9 cellular contexts compared by ENCODE assay signal in the genomic region with DNA sequence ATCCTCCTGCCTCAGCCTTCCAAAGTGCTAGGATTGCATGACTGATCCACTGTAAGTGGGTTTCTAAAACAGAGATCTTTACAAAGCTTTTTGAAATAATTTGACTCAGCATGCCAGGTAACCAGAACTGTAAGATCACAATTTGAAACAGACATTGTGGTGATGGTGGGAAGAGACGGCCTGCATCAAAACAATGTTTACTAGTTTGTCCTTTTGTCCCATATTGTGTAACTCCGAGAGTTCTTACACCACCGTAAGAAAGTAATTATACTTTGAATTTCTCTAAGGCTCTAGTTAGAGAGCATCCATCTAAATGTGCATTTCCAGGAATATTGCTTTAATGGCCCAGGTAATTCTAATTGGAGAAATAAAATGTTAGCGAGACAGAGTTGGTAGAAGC. TPM values are rescaled to one million over a fixed set of nuclear protein-coding genes. Genes with fewer than 3 reads are reported as not detected.
DNase-seq lines count a peak whose midpoint lies in the region; ATAC-seq and TF ChIP-seq lines count a peak whose summit lies in the region.
"Had no signal": no experiment of that assay in that cellular context is flagged by ENCODE, and none has a peak within 500 bp of the region (broad histone marks: within the 10 kb centered on the region; RNA-seq: fewer than 3 reads in every experiment).

No MANE protein-coding gene starts in this region.

- no peak overlapping the region for H3K9ac ChIP-seq in smooth muscle cell (ENCODE audit: low read depth)

- H3K4me3 Mint-ChIP-seq in GM23338: peak overlapping the region; percentile 86

- TF ChIP-seq CTCF in GM23338 (conservative IDR thresholded peaks at IDR 0.05; ENCODE audit: low read depth in 2 of 2): no peak
- TF ChIP-seq CTCF in hepatocyte (IDR thresholded peaks at IDR 0.05; ENCODE audit: poor library complexity): no peak
- TF ChIP-seq CTCF in smooth muscle cell (IDR thresholded peaks at IDR 0.05; ENCODE audit: borderline replicate concordance, insufficient read depth, poor library complexity, severe bottlenecking): no peak

- H3K9me3 Mint-ChIP-seq in GM23338: no peaks in the 10 kb centered on the region

- H3K27me3 Mint-ChIP-seq in GM23338 (ENCODE audit: insufficient read depth, low read depth, poor library complexity): peaks cover 2% of the 10 kb centered on the region

- no peaks in the 10 kb centered on the region for H3K36me3 Mint-ChIP-seq in GM23338 (ENCODE audit: low read depth)

- H3K9me3 ChIP-seq in hepatocyte (ENCODE audit: low read depth): no peaks in the 10 kb centered on the region
- H3K9me3 ChIP-seq in smooth muscle cell (replicated peaks; ENCODE audit: low read depth): no peaks in the 10 kb centered on the region

- no peak for DNase-seq in GM23338 (ENCODE audit: low spot score)
- peak; percentile 63 for DNase-seq in amniotic epithelial cell (ENCODE audit: low read depth)
- DNase-seq in hepatocyte (ENCODE audit: low spot score): no peak
- DNase-seq in smooth muscle cell (lab: John Stamatoyannopoulos, UW; ENCODE audit: unreplicated experiment): no peak
- no peak for DNase-seq in EL
- DNase-seq in NCI-H345 (lab: John Stamatoyannopoulos, UW): no peak
- DNase-seq in RPMI8226: no peak
- no peak for DNase-seq in mesenteric fat pad (ENCODE audit: low spot score)
- DNase-seq: stimulated activated naive CD4-positive, alpha-beta T cell treated with Interleukin-2 at 50 U/mL for 16 hours had no signal

- no peaks in the 10 kb centered on the region for H3K9me2 ChIP-seq in GM23338 (ENCODE audit: insufficient read depth)
- H3K9me2 ChIP-seq in hepatocyte (replicated peaks; ENCODE audit: insufficient read depth): no peaks in the 10 kb centered on the region

- H3K36me3 ChIP-seq in GM23338 (ENCODE audit: insufficient read depth) (no peaks in the 10 kb centered on the region), hepatocyte (replicated peaks; ENCODE audit: insufficient read depth, low read depth) (no peaks in the 10 kb centered on the region), smooth muscle cell (ENCODE audit: low read depth) (no peaks in the 10 kb centered on the region)

- H3K4me1 ChIP-seq in GM23338 (ENCODE audit: insufficient read depth) (peaks cover 5% of the 10 kb centered on the region), hepatocyte (ENCODE audit: insufficient read depth) (no peaks in the 10 kb centered on the region), smooth muscle cell (ENCODE audit: low read depth) (peaks cover 5% of the 10 kb centered on the region)

- H3F3A ChIP-seq in GM23338 (replicated peaks; ENCODE audit: low read depth) (no peaks in the 10 kb centered on the region), smooth muscle cell (ENCODE audit: low read depth) (no peaks in the 10 kb centered on the region)

- no peak overlapping the region for H3K27ac Mint-ChIP-seq in GM23338

- H2AFZ ChIP-seq in GM23338: no peak overlapping the region
- no peak overlapping the region for H2AFZ ChIP-seq in hepatocyte
- peak overlapping the region; percentile 81 for H2AFZ ChIP-seq in smooth muscle cell (ENCODE audit: low read depth)

- H3K79me2 ChIP-seq in GM23338 (replicated peaks; ENCODE audit: insufficient read depth): no peaks in the 10 kb centered on the region
- peaks cover 25% of the 10 kb centered on the region for H3K79me2 ChIP-seq in hepatocyte
- H3K79me2 ChIP-seq in smooth muscle cell (ENCODE audit: low read depth): peaks cover 13% of the 10 kb centered on the region

- H3K27ac ChIP-seq in GM23338 (ENCODE audit: low read depth) (no peak overlapping the region), hepatocyte (peak overlapping the region; percentile 56), smooth muscle cell (ENCODE audit: low read depth) (peak overlapping the region; percentile 75)

- 40% methylated on average over 4 of the region's 4 CpGs for WGBS in hepatocyte (ENCODE audit: low lambda C conversion rate, missing lambda C conversion rate)
- WGBS in smooth muscle cell (ENCODE audit: low lambda C conversion rate): 52% methylated on average over 4 of the region's 4 CpGs

- H4K20me1 ChIP-seq in GM23338 (replicated peaks; ENCODE audit: insufficient read depth) (no peaks in the 10 kb centered on the region; the same call in 1 of the 2 replicates), hepatocyte (ENCODE audit: insufficient read depth, poor library complexity, severe bottlenecking) (no peaks in the 10 kb centered on the region), smooth muscle cell (ENCODE audit: low read depth) (no peaks in the 10 kb centered on the region)

- H3K4me3 ChIP-seq in GM23338: peak overlapping the region; percentile 62
- H3K4me3 ChIP-seq in hepatocyte: no peak overlapping the region
- H3K4me3 ChIP-seq in smooth muscle cell: peak overlapping the region; percentile 54

- H3K27me3 ChIP-seq in GM23338 (ENCODE audit: insufficient read depth) (peaks cover 18% of the 10 kb centered on the region; the same call in 1 of the 2 replicates), hepatocyte (no peaks in the 10 kb centered on the region), smooth muscle cell (ENCODE audit: low read depth) (no peaks in the 10 kb centered on the region)

- no peak for ATAC-seq in GM23338

- H3K4me1 Mint-ChIP-seq in GM23338: peaks cover 7% of the 10 kb centered on the region; the same call in 2 of the 3 replicates

- H3K4me2 ChIP-seq in GM23338: peak overlapping the region; percentile 89
- H3K4me2 ChIP-seq in hepatocyte: peak overlapping the region; percentile 73
- peak overlapping the region; percentile 81 for H3K4me2 ChIP-seq in smooth muscle cell

TF ChIP-seq in GM23338, 12 proteins besides CTCF, POLR2A, EP300 and RAD21:
- TF ChIP-seq NANOG (IDR thresholded peaks at IDR 0.05; ENCODE audit: borderline replicate concordance): no peak

RNA-seq across cellular contexts. Expression of gene ARHGAP24, which starts 0.6 kb away (rescaled TPM):
- 0.21 TPM in 1 of 2 replicates, not detected in the other for total RNA-seq in GM23338 (2014; rRNA removed; shearing (Covaris generic))
- polyA plus RNA-seq in GM23338 (2016; fragmentation: Nextera tagmentation; extraction: Ambion mirVana): 0.36 and 0.50 TPM in 2 replicates
- 20.3 and 29.6 TPM in 2 replicates for total RNA-seq in hepatocyte
- 19.5 and 22.9 TPM in 2 replicates for polyA plus RNA-seq in hepatocyte
- total RNA-seq in smooth muscle cell: 15.7 and 18.2 TPM in 2 replicates
- polyA plus RNA-seq in smooth muscle cell: 4.9 and 5.3 TPM in 2 replicates
- 48.6 TPM for total RNA-seq in mesenteric fat pad

Comparison
In these comparisons a context has a peak if more than half of its experiments do, and no peak if none do; other contexts are left out.
1. RNA of gene ARHGAP24, which starts 0.6 kb away (total RNA-seq): 48.6 TPM in mesenteric fat pad (single experiment), 20.3 to 29.6 TPM in hepatocyte and 15.7 to 18.2 TPM in smooth muscle cell; 0.21 TPM in GM23338; every median in the first group is over 10 times any median in the second.
2. Peak in every context shown above with its lines, with median percentiles within 50 percentile points of each other: H3K4me2 ChIP-seq.